17 cellular contexts compared by ENCODE assay signal in the genomic region with DNA sequence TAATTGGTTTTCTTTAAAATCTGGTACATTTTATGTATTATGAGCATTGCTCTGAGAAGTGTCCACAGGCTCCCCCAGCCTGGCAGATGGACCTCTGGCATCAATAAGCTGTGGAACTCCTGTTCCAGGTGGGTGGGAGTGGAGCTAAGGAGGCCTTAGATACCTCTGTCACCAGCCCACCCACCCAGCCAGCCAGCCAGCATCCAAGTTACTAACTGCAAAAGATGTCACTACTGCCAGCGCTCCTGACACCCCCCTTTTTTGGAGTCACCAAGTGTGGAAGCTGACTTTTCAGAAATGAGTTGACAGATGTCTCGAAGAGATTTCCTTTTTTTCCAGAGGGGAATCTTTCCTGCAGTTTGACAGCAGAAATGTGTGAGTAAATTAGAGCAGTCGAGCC.
DNase-seq lines count a peak whose midpoint lies in the region; ATAC-seq and TF ChIP-seq lines count a peak whose summit lies in the region.
"Had no signal": no experiment of that assay in that cellular context is flagged by ENCODE, and none has a peak within 500 bp of the region (broad histone marks: within the 10 kb centered on the region; RNA-seq: fewer than 3 reads in every experiment).

No MANE protein-coding gene starts in this region.

- H3K56ac ChIP-seq in mesendoderm (ENCODE audit: low read length), result no peak overlapping the region

- H2BK120ac ChIP-seq in mesenchymal stem cell (ENCODE audit: low read depth, low read length) (no peak overlapping the region), mesendoderm (ENCODE audit: low read depth, low read length) (no peak overlapping the region)

- H3K18ac ChIP-seq in mesenchymal stem cell (ENCODE audit: low read depth in 1 of 2, low read length in 2 of 2) (no peak overlapping the region), mesendoderm (ENCODE audit: low read length) (no peak overlapping the region)

- TF ChIP-seq CTCF in coronary artery (IDR thresholded peaks at IDR 0.05) (no peak), thyroid gland (IDR thresholded peaks at IDR 0.05) (no peak)

- peak; percentile 69 for DNase-seq in DMS 273 (lab: John Stamatoyannopoulos, UW; ENCODE audit: unreplicated experiment)
- DNase-seq in DMS 273 treated with DMSO at 0.1 percent for 48 hours (lab: John Stamatoyannopoulos, UW), result no peak
- DNase-seq in coronary artery (ENCODE audit: low spot score), result no peak
- DNase-seq in mesenchymal stem cell, result no peak
- peak; percentile 23 to 32 for DNase-seq in thyroid gland
- DNase-seq in activated CD4-positive, alpha-beta T cell treated with anti-CD3 and anti-CD28 coated beads for 1 hour, result no peak
- no peak for DNase-seq in mesendoderm
- DNase-seq: GDM1, HCEC 1CT, MM.1S, NCI-H1436 treated with DMSO at 0.1 percent for 48 hours, NCI-H2029, NCI-H524 treated with DMSO at 0.1 percent for 48 hours, PC-9 had no signal

- H3K79me1 ChIP-seq in mesenchymal stem cell (replicated peaks; ENCODE audit: low read length, poor library complexity, severe bottlenecking), result peaks cover 9% of the 10 kb centered on the region
- H3K79me1 ChIP-seq in mesendoderm (ENCODE audit: low read length), result no peaks in the 10 kb centered on the region

- H3K4me3 ChIP-seq in coronary artery, result peak overlapping the region; percentile 20
- no peak overlapping the region for H3K4me3 ChIP-seq in mesenchymal stem cell (ENCODE audit: insufficient read depth in 1 of 2, low read depth in 1 of 2, low read length in 2 of 2)
- H3K4me3 ChIP-seq in thyroid gland (replicated peaks in 1 of 3), result no peak overlapping the region
- no peak overlapping the region for H3K4me3 ChIP-seq in mesendoderm (ENCODE audit: low read length)
- H3K4me3 ChIP-seq: GM23338, PC-9 had no signal

- H3K9ac ChIP-seq in mesenchymal stem cell (ENCODE audit: low read length) (no peak overlapping the region), mesendoderm (ENCODE audit: low read length) (no peak overlapping the region)

- no peak overlapping the region for H3K14ac ChIP-seq in mesenchymal stem cell (ENCODE audit: low read length in 2 of 2)

- H4K5ac ChIP-seq in mesendoderm (ENCODE audit: low read length), result no peak overlapping the region

- no peak overlapping the region for H2AK5ac ChIP-seq in mesenchymal stem cell (ENCODE audit: low read length, severe bottlenecking)
- no peak overlapping the region for H2AK5ac ChIP-seq in mesendoderm (ENCODE audit: low read length)

- intact Hi-C loops in thyroid gland (cut with DNase I), result no loop called here

- H3K23ac ChIP-seq in mesenchymal stem cell (ENCODE audit: low read length in 2 of 2) (no peak overlapping the region), mesendoderm (ENCODE audit: low read length) (no peak overlapping the region)

- H2AFZ ChIP-seq in mesenchymal stem cell (ENCODE audit: low read depth, low read length), result no peak overlapping the region
- H2AFZ ChIP-seq: GM23338, PC-9 had no signal

- H2BK15ac ChIP-seq in mesenchymal stem cell (ENCODE audit: low read depth, poor library complexity, severe bottlenecking) (no peak overlapping the region), mesendoderm (replicated peaks; ENCODE audit: low read depth) (no peak overlapping the region)

- H3K4ac ChIP-seq in mesenchymal stem cell (ENCODE audit: low read depth in 1 of 2, low read length in 2 of 2) (no peak overlapping the region), mesendoderm (ENCODE audit: low read depth, low read length) (no peak overlapping the region)

- H3K4me1 ChIP-seq in mesenchymal stem cell (ENCODE audit: control insufficient read depth, insufficient read depth, low read depth, low read length) (peaks cover 10% of the 10 kb centered on the region), thyroid gland (peaks cover 15 to 23% of the 10 kb centered on the region in 2 donors), mesendoderm (ENCODE audit: control insufficient read depth, low read depth, low read length) (no peaks in the 10 kb centered on the region)

- no peak overlapping the region for H4K8ac ChIP-seq in mesenchymal stem cell (ENCODE audit: low read length)
- no peak overlapping the region for H4K8ac ChIP-seq in mesendoderm (ENCODE audit: low read depth, low read length)

- 77% methylated on average over 3 of the region's 3 CpGs for WGBS in mesenchymal stem cell
- 28 to 33% methylated on average over 3 of the region's 3 CpGs for WGBS in thyroid gland, 2 donors
- no CpG with 5 or more reads among the region's 3 CpGs for WGBS in mesendoderm (ENCODE audit: extremely low coverage, insufficient coverage, low lambda C conversion rate)

- H3K36me3 ChIP-seq in mesenchymal stem cell (ENCODE audit: control insufficient read depth in 1 of 2, insufficient read depth in 2 of 2, low read depth in 1 of 2, low read length in 2 of 2) (peaks cover 14 to 26% of the 10 kb centered on the region in 2 experiments), thyroid gland (no peaks in the 10 kb centered on the region), mesendoderm (ENCODE audit: control insufficient read depth, insufficient read depth, low read length) (no peaks in the 10 kb centered on the region)

- H3K4me2 ChIP-seq in mesenchymal stem cell (ENCODE audit: low read length, poor library complexity, severe bottlenecking), result no peak overlapping the region
- H3K4me2 ChIP-seq in mesendoderm (ENCODE audit: low read length), result no peak overlapping the region
- H3K4me2 ChIP-seq: GM23338, PC-9 had no signal

- H3K27ac ChIP-seq in coronary artery (peak overlapping the region in 1 of 2 donors; percentile 46), mesenchymal stem cell (ENCODE audit: low read length, poor library complexity, severe bottlenecking) (peak overlapping the region; percentile 72), thyroid gland (peak overlapping the region; percentile 58 to 82 (median 66)), mesendoderm (ENCODE audit: low read depth, low read length) (no peak overlapping the region)
- H3K27ac ChIP-seq: 22Rv1, PC-9 had no signal

- ATAC-seq in HG03442 (IDR thresholded peaks at IDR 0.05; ENCODE audit: unreplicated experiment), result no peak

- H3K9me3 ChIP-seq in mesenchymal stem cell (ENCODE audit: control insufficient read depth, low read length) (no peaks in the 10 kb centered on the region), thyroid gland (no peaks in the 10 kb centered on the region)

- H2BK12ac ChIP-seq in mesenchymal stem cell (ENCODE audit: low read length in 2 of 2), result no peak overlapping the region

- H2BK5ac ChIP-seq in mesenchymal stem cell (ENCODE audit: low read depth, low read length, poor library complexity, severe bottlenecking), result no peak overlapping the region
- H2BK5ac ChIP-seq in mesendoderm (ENCODE audit: low read length), result no peak overlapping the region

- H3K79me2 ChIP-seq in mesendoderm (ENCODE audit: control insufficient read depth, insufficient read depth, low read length), result no peaks in the 10 kb centered on the region

- H4K91ac ChIP-seq in mesenchymal stem cell (ENCODE audit: low read length), result no peak overlapping the region

- no peak for TF ChIP-seq POLR2A in thyroid gland (IDR thresholded peaks at IDR 0.05)

- H3K27me3 ChIP-seq in mesenchymal stem cell (ENCODE audit: control insufficient read depth in 1 of 2, insufficient read depth in 1 of 2, low read length in 2 of 2) (no peaks in the 10 kb centered on the region), thyroid gland (no peaks in the 10 kb centered on the region), mesendoderm (ENCODE audit: insufficient read depth, low read length, poor library complexity) (no peaks in the 10 kb centered on the region)

Comparison
In these comparisons a context has a peak if more than half of its experiments do, and no peak if none do; other contexts are left out.
1. DNase-seq: peak in DMS 273 (single experiment) and thyroid gland (2 of 2); none in DMS 273 treated with DMSO at 0.1 percent for 48 hours (single experiment), coronary artery (single experiment), mesenchymal stem cell (single experiment), activated CD4-positive, alpha-beta T cell treated with anti-CD3 and anti-CD28 coated beads for 1 hour (single experiment) and mesendoderm (single experiment).